Comparison of ENCODE assay signal across 29 cellular contexts in genomic region chr18:33987206-33987605, GRCh38.
"Had no signal": no experiment of that assay in that cellular context is flagged by ENCODE, and none has a peak within 500 bp of the region (broad histone marks: within the 10 kb centered on the region; RNA-seq: fewer than 3 reads in every experiment).

No MANE protein-coding gene starts in this region.

- H3K4me3 ChIP-seq: left lung, lung, psoas muscle, skin epidermis, suprapubic skin, thoracic aorta, tibial artery, uterus had no signal

- H3K27me3 Mint-ChIP-seq: naive B cell; stimulated activated naive CD8-positive, alpha-beta T cell treated with anti-CD3 and anti-CD28 coated beads, Interleukin-15, Interleukin-2, amounts not matched to agents 100 ng/mL and 50 ng/mL, for 24 hours; type B pancreatic cell had no signal

- H3K9me3 Mint-ChIP-seq: mesothelial cell of epicardium; nephron progenitor cell; stimulated activated naive CD8-positive, alpha-beta T cell treated with anti-CD3 and anti-CD28 coated beads, Interleukin-15, Interleukin-2, amounts not matched to agents 100 ng/mL and 50 ng/mL, for 24 hours; type B pancreatic cell had no signal

- H3K9ac ChIP-seq: parathyroid adenoma had no signal

- H3K79me2 ChIP-seq: parathyroid adenoma had no signal

- H3K9me3 ChIP-seq: left lung, neutrophil, psoas muscle, thoracic aorta, tibial artery, uterus had no signal

- H3K27ac Mint-ChIP-seq: immature natural killer cell; mesothelial cell of epicardium; naive B cell; natural killer cell; nephron progenitor cell; stimulated activated effector memory CD8-positive, alpha-beta T cell treated with anti-CD3 and anti-CD28 coated beads, Interleukin-12 subunit alpha, Interleukin-12 subunit beta, amount 100 ng/mL, for 72 hours; stimulated activated naive CD8-positive, alpha-beta T cell treated with anti-CD3 and anti-CD28 coated beads, Interleukin-15, Interleukin-2, amounts not matched to agents 100 ng/mL and 50 ng/mL, for 24 hours; type B pancreatic cell had no signal

- H3K4me1 ChIP-seq: left lung, parathyroid adenoma, psoas muscle, suprapubic skin, tibial artery, uterus had no signal

- H3K27ac ChIP-seq: left lung, neutrophil, parathyroid adenoma, psoas muscle, skin epidermis, suprapubic skin, thoracic aorta, tibial artery, uterus had no signal

- DNase-seq: hypothalamus; immature natural killer cell; kidney; left colon; left lung; mesendoderm; naive B cell; natural killer cell; nephron progenitor cell; occipital lobe; psoas muscle; right cardiac atrium; stimulated activated CD4-positive, alpha-beta T cell treated with anti-CD3 and anti-CD28 coated beads, Interleukin-12 subunit alpha, Interleukin-12 subunit beta, amount 100 ng/mL, for 4 hours; stimulated activated CD4-positive, alpha-beta T cell treated with anti-CD3 and anti-CD28 coated beads, Interleukin-15, amount 100 ng/mL, for 24 hours; stimulated activated CD4-positive, alpha-beta T cell treated with anti-CD3 and anti-CD28 coated beads, Interleukin-2, amount 100 ng/mL, for 24 hours; stimulated activated CD4-positive, alpha-beta T cell treated with anti-CD3 and anti-CD28 coated beads, Interleukin-4, amount 100 ng/mL, for 1 hour; stimulated activated naive CD4-positive, alpha-beta T cell; tibial artery; uterus had no signal

- H2AFZ ChIP-seq: parathyroid adenoma had no signal

- H3K36me3 Mint-ChIP-seq: immature natural killer cell; mesothelial cell of epicardium; naive B cell; natural killer cell; stimulated activated effector memory CD8-positive, alpha-beta T cell treated with anti-CD3 and anti-CD28 coated beads, Interleukin-12 subunit alpha, Interleukin-12 subunit beta, amount 100 ng/mL, for 72 hours; type B pancreatic cell had no signal

- H3K4me1 Mint-ChIP-seq: immature natural killer cell; mesothelial cell of epicardium; naive B cell; natural killer cell; nephron progenitor cell; stimulated activated effector memory CD8-positive, alpha-beta T cell treated with anti-CD3 and anti-CD28 coated beads, Interleukin-12 subunit alpha, Interleukin-12 subunit beta, amount 100 ng/mL, for 72 hours had no signal

- H3K27me3 ChIP-seq: left lung, neutrophil, suprapubic skin, tibial artery, uterus had no signal

- H3K4me3 Mint-ChIP-seq: immature natural killer cell; mesothelial cell of epicardium; naive B cell; natural killer cell; nephron progenitor cell; stimulated activated effector memory CD8-positive, alpha-beta T cell treated with anti-CD3 and anti-CD28 coated beads, Interleukin-12 subunit alpha, Interleukin-12 subunit beta, amount 100 ng/mL, for 72 hours; stimulated activated naive CD8-positive, alpha-beta T cell treated with anti-CD3 and anti-CD28 coated beads, Interleukin-15, Interleukin-2, amounts not matched to agents 100 ng/mL and 50 ng/mL, for 24 hours; type B pancreatic cell had no signal

- H3K36me3 ChIP-seq: left lung, neutrophil, suprapubic skin, thoracic aorta, tibial artery, uterus had no signal
